Comparison of ENCODE assay signal across 1 cellular context in the genomic region with DNA sequence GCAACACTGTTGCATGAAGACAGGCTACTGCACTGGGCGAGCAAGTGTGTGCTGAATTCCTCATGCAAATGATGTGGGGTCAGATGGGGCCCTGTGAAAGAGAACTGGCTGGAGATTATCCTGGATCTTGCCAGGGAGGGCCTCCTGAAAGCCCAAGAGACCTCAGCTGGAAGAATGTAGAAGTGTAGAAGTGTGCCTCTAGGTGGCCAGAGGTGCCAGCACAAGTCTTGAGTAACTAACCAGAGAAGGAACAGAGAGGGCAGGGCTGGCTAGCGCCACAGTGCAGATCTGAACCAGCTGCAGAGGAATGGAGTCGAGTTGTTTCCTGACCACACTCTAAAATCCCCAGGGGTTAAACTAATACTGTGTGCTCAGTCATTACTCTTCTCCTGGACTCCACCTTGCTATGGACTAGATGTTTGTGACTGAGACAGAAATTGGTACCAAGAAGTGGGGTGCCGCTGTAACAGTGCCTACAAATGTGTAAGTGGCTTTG.
TF ChIP-seq lines count a peak whose summit lies in the region.

No MANE protein-coding gene starts in this region.

TF ChIP-seq in H1, 55 proteins besides CTCF, POLR2A, EP300 and RAD21 (continued from another document):
- TF ChIP-seq, protein P1, sequence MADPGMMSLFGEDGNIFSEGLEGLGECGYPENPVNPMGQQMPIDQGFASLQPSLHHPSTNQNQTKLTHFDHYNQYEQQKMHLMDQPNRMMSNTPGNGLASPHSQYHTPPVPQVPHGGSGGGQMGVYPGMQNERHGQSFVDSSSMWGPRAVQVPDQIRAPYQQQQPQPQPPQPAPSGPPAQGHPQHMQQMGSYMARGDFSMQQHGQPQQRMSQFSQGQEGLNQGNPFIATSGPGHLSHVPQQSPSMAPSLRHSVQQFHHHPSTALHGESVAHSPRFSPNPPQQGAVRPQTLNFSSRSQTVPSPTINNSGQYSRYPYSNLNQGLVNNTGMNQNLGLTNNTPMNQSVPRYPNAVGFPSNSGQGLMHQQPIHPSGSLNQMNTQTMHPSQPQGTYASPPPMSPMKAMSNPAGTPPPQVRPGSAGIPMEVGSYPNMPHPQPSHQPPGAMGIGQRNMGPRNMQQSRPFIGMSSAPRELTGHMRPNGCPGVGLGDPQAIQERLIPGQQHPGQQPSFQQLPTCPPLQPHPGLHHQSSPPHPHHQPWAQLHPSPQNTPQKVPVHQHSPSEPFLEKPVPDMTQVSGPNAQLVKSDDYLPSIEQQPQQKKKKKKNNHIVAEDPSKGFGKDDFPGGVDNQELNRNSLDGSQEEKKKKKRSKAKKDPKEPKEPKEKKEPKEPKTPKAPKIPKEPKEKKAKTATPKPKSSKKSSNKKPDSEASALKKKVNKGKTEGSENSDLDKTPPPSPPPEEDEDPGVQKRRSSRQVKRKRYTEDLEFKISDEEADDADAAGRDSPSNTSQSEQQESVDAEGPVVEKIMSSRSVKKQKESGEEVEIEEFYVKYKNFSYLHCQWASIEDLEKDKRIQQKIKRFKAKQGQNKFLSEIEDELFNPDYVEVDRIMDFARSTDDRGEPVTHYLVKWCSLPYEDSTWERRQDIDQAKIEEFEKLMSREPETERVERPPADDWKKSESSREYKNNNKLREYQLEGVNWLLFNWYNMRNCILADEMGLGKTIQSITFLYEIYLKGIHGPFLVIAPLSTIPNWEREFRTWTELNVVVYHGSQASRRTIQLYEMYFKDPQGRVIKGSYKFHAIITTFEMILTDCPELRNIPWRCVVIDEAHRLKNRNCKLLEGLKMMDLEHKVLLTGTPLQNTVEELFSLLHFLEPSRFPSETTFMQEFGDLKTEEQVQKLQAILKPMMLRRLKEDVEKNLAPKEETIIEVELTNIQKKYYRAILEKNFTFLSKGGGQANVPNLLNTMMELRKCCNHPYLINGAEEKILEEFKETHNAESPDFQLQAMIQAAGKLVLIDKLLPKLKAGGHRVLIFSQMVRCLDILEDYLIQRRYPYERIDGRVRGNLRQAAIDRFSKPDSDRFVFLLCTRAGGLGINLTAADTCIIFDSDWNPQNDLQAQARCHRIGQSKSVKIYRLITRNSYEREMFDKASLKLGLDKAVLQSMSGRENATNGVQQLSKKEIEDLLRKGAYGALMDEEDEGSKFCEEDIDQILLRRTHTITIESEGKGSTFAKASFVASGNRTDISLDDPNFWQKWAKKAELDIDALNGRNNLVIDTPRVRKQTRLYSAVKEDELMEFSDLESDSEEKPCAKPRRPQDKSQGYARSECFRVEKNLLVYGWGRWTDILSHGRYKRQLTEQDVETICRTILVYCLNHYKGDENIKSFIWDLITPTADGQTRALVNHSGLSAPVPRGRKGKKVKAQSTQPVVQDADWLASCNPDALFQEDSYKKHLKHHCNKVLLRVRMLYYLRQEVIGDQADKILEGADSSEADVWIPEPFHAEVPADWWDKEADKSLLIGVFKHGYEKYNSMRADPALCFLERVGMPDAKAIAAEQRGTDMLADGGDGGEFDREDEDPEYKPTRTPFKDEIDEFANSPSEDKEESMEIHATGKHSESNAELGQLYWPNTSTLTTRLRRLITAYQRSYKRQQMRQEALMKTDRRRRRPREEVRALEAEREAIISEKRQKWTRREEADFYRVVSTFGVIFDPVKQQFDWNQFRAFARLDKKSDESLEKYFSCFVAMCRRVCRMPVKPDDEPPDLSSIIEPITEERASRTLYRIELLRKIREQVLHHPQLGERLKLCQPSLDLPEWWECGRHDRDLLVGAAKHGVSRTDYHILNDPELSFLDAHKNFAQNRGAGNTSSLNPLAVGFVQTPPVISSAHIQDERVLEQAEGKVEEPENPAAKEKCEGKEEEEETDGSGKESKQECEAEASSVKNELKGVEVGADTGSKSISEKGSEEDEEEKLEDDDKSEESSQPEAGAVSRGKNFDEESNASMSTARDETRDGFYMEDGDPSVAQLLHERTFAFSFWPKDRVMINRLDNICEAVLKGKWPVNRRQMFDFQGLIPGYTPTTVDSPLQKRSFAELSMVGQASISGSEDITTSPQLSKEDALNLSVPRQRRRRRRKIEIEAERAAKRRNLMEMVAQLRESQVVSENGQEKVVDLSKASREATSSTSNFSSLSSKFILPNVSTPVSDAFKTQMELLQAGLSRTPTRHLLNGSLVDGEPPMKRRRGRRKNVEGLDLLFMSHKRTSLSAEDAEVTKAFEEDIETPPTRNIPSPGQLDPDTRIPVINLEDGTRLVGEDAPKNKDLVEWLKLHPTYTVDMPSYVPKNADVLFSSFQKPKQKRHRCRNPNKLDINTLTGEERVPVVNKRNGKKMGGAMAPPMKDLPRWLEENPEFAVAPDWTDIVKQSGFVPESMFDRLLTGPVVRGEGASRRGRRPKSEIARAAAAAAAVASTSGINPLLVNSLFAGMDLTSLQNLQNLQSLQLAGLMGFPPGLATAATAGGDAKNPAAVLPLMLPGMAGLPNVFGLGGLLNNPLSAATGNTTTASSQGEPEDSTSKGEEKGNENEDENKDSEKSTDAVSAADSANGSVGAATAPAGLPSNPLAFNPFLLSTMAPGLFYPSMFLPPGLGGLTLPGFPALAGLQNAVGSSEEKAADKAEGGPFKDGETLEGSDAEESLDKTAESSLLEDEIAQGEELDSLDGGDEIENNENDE (IDR thresholded peaks at IDR 0.05; ENCODE audit: insufficient replicate concordance, low read length) = no peak
- no peak for TF ChIP-seq CBX5 (IDR thresholded peaks at IDR 0.05; ENCODE audit: low read depth, low read length)
